In the genomic region with DNA sequence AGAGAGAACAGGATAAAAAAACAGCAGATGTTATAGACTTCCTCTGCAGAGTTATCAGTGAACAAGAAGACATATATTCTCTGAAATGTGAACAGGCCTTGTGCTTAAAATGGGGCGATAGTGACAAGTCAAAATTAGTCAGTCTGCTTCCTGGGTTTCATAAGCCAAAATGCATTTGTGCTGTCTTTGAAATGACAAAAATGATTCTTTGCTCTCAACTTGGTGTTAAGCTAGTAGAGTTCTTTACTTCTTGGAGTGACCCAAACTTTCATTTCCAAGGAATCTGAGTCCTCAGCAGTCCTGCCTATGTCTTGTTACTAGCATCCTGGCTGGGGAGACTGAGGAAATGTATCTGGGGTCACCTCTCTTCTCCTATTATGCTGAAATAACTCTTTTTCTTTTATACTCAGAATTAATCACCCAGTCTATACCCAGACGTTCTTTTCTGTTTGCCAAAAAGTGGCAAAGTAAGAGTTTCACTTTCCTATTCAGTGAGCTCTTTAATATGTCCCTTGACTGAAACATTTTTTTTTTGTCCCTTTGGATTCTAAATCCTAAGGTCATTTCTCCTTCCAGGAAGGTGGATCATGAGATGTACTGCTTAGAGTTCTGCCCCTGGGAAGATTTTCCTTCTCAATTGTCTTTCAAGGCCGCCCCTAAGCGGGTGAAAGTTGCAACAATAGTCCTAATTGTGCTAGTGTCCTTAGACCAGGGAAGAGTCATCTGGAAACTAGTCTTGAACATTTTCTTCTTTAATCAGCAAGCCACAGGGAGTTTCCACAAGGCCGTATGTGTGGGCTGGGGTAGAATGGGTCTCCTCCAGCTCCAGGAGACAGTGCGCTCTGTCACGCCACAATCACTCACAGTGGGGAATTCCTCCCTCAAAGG, we compare ENCODE assay signal across 8 cellular contexts. TPM values are rescaled to one million over a fixed set of nuclear protein-coding genes. Genes with fewer than 3 reads are reported as not detected.
DNase-seq lines count a peak whose midpoint lies in the region; ATAC-seq and TF ChIP-seq lines count a peak whose summit lies in the region.

No MANE protein-coding gene starts in this region.

- no peaks in the 10 kb centered on the region for H3K9me3 ChIP-seq in adipocyte (ENCODE audit: control insufficient read depth, low read length)

- no peak overlapping the region for H3K9ac ChIP-seq in adipocyte (ENCODE audit: low read length)

- DNase-seq in GM06990 (ENCODE audit: extremely low read depth, insufficient read length), result peak; percentile 68
- DNase-seq in adipocyte (ENCODE audit: low read depth), result no peak
- DNase-seq in stimulated activated CD8-positive, alpha-beta memory T cell treated with anti-CD3 and anti-CD28 coated beads, Interleukin-4, amount 100 ng/mL, for 24 hours (ENCODE audit: low read depth), result peak; percentile 48
- no peak for DNase-seq in OCI-M2 (lab: John Stamatoyannopoulos, UW; ENCODE audit: unreplicated experiment)
- no peak for DNase-seq in Right ventricle myocardium inferior (ENCODE audit: missing footprints)
- no peak for DNase-seq in NCI-H146 treated with DMSO at 0.1 percent for 48 hours (lab: John Stamatoyannopoulos, UW; ENCODE audit: unreplicated experiment)

- TF ChIP-seq CTCF in GM06990 (IDR thresholded peaks at IDR 0.05; ENCODE audit: insufficient read depth, low read length, poor library complexity, severe bottlenecking), result no peak

- peak overlapping the region in 1 of 3 donors; percentile 67 for H3K27ac Mint-ChIP-seq in IgD-negative memory B cell

- peaks cover 17 to 24% (median 21%) of the 10 kb centered on the region in 3 donors for H3K4me1 Mint-ChIP-seq in IgD-negative memory B cell

- H3K4me3 Mint-ChIP-seq in IgD-negative memory B cell, result peak overlapping the region in 3 of 4 donors; percentile 2 to 84 (median 74)

- no peaks in the 10 kb centered on the region for H3K27me3 Mint-ChIP-seq in IgD-negative memory B cell

- H3K4me1 ChIP-seq in adipocyte (ENCODE audit: control insufficient read depth, insufficient read depth, low read length), result peaks cover 17% of the 10 kb centered on the region

- intact Hi-C loops in Right ventricle myocardium inferior (cut with DNase I), result no loop called here

- H3K27me3 ChIP-seq in GM06990 (replicated peaks; ENCODE audit: control insufficient read depth, insufficient read depth, low read length) (no peaks in the 10 kb centered on the region), adipocyte (replicated peaks; ENCODE audit: control insufficient read depth, insufficient read depth, low read length) (no peaks in the 10 kb centered on the region)

- H3K36me3 ChIP-seq in GM06990 (ENCODE audit: control insufficient read depth, insufficient read depth, low read length) (no peaks in the 10 kb centered on the region), adipocyte (ENCODE audit: control insufficient read depth, insufficient read depth, low read length, severe bottlenecking) (no peaks in the 10 kb centered on the region)

- no peaks in the 10 kb centered on the region for H3K9me3 Mint-ChIP-seq in IgD-negative memory B cell

- H3K4me3 ChIP-seq in GM06990 (replicated peaks; ENCODE audit: low read depth, low read length) (no peak overlapping the region), adipocyte (ENCODE audit: low read length) (peak overlapping the region; percentile 42)

- ATAC-seq in GM21515 (IDR thresholded peaks at IDR 0.05; ENCODE audit: unreplicated experiment) (peak; percentile 68), Right ventricle myocardium inferior (no peak)

- no peaks in the 10 kb centered on the region for H3K36me3 Mint-ChIP-seq in IgD-negative memory B cell

RNA-seq across cellular contexts. Expression of a gene that starts 52.9 kb away (rescaled TPM):
- 19.6 TPM for polyA plus RNA-seq in IgD-negative memory B cell
- total RNA-seq in Right ventricle myocardium inferior, result 116 TPM

Comparison
In these comparisons a context has a peak if more than half of its experiments do, and no peak if none do; other contexts are left out.
1. DNase-seq: peak in GM06990 (single experiment) and stimulated activated CD8-positive, alpha-beta memory T cell treated with anti-CD3 and anti-CD28 coated beads, Interleukin-4, amount 100 ng/mL, for 24 hours (single experiment); none in adipocyte (single experiment), OCI-M2 (single experiment), Right ventricle myocardium inferior (single experiment) and NCI-H146 treated with DMSO at 0.1 percent for 48 hours (single experiment).